8 cellular contexts compared by ENCODE assay signal in the genomic region with DNA sequence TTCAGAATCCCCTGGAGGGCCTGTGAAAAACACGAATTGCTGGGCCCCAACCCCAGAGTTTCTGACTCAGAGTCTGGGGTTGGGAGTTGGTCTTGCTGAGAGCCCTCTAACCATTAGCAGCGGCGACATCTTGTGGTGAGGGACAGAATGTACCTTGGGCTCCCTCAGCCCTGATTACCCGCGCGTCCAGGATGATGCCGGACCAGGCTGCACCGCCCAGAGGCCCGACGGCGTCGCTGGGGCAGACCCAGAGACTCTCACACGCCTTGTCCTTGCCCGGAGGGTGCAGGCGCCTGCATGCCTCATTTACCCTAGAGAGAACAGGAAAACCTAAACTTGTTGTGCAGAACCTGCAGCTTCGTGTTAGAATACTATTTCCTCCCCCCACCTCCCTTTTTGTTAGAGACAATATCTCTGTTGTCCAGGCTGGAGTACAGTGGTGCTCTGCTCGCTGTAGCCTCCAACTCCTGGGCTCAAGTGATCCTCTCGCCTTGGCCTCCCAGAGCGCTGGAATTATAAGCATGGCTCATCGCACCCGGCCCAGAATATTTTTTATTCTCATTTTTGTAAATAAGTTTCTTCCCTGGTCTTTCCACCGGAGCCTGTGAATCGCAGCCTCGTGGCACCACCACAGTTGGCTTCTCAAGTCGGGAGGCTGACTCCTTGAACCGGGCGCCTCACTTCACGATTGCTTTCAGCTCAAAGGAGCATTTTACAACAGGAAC. TPM values are rescaled to one million over a fixed set of nuclear protein-coding genes. Genes with fewer than 3 reads are reported as not detected.
DNase-seq lines count a peak whose midpoint lies in the region; ATAC-seq and TF ChIP-seq lines count a peak whose summit lies in the region.

No MANE protein-coding gene starts in this region.

- peak; percentile 81 for TF ChIP-seq CTCF in lower lobe of right lung (IDR thresholded peaks at IDR 0.05)

- H3K9me3 ChIP-seq in lower lobe of right lung: no peaks in the 10 kb centered on the region

- H3K4me1 ChIP-seq in lower lobe of right lung: peaks cover 21% of the 10 kb centered on the region

- no peaks in the 10 kb centered on the region for H3K27me3 ChIP-seq in lower lobe of right lung (ENCODE audit: low read depth)

- H3K36me3 ChIP-seq in lower lobe of right lung: no peaks in the 10 kb centered on the region

- no peak overlapping the region for H3K27ac ChIP-seq in lower lobe of right lung

- intact Hi-C loops in lower lobe of right lung (cut with DNase I): no loop called here

- DNase-seq in CD1c-positive myeloid dendritic cell (ENCODE audit: extremely low spot score): peak; percentile 75
- DNase-seq in NCI-H524 treated with DMSO at 0.1 percent for 48 hours (lab: John Stamatoyannopoulos, UW): peak; percentile 15
- DNase-seq in activated CD4-positive, alpha-beta T cell treated with anti-CD3 and anti-CD28 coated beads for 48 hours: peak; percentile 87
- peak; percentile 88 for DNase-seq in dedifferentiated amniotic fluid mesenchymal stem cell (ENCODE audit: extremely low spot score)
- peak; percentile 81 for DNase-seq in lower lobe of right lung
- DNase-seq in stimulated activated CD4-positive, alpha-beta T cell treated with anti-CD3 and anti-CD28 coated beads, TNF-alpha, amount 100 ng/mL, for 4 hours (ENCODE audit: low read depth in 3 of 3): peak; percentile 48 to 55 (median 51)

- ATAC-seq in GM19372 (IDR thresholded peaks at IDR 0.05; ENCODE audit: low read depth, unreplicated experiment) (peak; percentile 58), HG03457 (IDR thresholded peaks at IDR 0.05; ENCODE audit: unreplicated experiment) (peak; percentile 51), lower lobe of right lung (peak; percentile 91 to 92)

- H3K4me3 ChIP-seq in lower lobe of right lung: no peak overlapping the region

RNA-seq across cellular contexts. Expression of a gene that starts 22.2 kb away (rescaled TPM):
- total RNA-seq in lower lobe of right lung: 0.12 TPM

Comparison
In these comparisons a context has a peak if more than half of its experiments do, and no peak if none do; other contexts are left out.
1. DNase-seq: peak in every context shown above with its lines; median percentile 88 in dedifferentiated amniotic fluid mesenchymal stem cell; 87 in activated CD4-positive, alpha-beta T cell treated with anti-CD3 and anti-CD28 coated beads for 48 hours; 81 in lower lobe of right lung; 75 in CD1c-positive myeloid dendritic cell; 51 in stimulated activated CD4-positive, alpha-beta T cell treated with anti-CD3 and anti-CD28 coated beads, TNF-alpha, amount 100 ng/mL, for 4 hours; 15 in NCI-H524 treated with DMSO at 0.1 percent for 48 hours.